In the genomic region with DNA sequence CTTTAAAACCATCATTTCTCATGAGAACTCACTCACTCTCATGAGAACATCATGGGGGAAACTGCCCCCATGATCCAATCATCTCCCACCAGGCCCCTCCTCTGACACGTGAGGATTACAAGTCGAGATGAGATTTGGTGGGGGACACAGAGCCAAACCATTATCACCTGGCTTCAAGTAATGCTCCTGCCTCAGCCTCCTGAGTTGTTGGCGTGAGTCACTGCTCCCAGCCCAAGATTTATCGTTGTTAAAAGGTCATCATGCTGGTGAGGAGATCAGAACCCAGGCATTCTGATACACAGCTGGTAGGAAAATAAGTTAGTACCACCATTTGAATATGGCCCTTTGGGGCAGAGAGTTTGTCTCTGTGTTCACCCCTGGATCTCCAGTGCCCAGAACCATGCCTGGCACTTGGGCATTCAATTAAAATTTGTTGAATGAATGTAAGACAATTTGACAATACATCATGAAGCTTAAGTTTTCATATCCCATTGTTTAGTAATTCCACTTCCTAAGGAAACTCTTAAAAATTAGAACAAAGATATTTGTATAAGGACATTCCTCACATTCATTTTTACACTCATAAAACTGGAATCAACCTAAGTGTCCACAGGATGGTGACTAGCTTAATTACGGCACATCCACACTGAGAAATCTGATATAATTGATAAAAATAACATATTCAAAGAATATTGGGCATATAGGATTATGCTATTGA, we compare ENCODE assay signal across 18 cellular contexts. TPM values are rescaled to one million over a fixed set of nuclear protein-coding genes. Genes with fewer than 3 reads are reported as not detected.
"Had no signal": no experiment of that assay in that cellular context is flagged by ENCODE, and none has a peak within 500 bp of the region (broad histone marks: within the 10 kb centered on the region; RNA-seq: fewer than 3 reads in every experiment).

No MANE protein-coding gene starts in this region.

- H3K9me3 ChIP-seq: stomach, testis, upper lobe of left lung had no signal

- H3K36me3 ChIP-seq: stomach, upper lobe of left lung, WERI-Rb-1 had no signal

- H3K4me3 ChIP-seq: stomach, testis, upper lobe of left lung had no signal

- DNase-seq: activated CD4-positive, alpha-beta T cell treated with anti-CD3 and anti-CD28 coated beads for 1 hour; activated naive CD8-positive, alpha-beta T cell treated with anti-CD3 and anti-CD28 coated beads for 36 hours; activated T-cell treated with anti-CD3 and anti-CD28 coated beads for 4 hours; anterior cingulate cortex; cerebellar nuclear complex; cortex of kidney; effector CD4-positive, alpha-beta T cell; hippocampal formation; left colon; midbrain; stimulated activated CD4-positive, alpha-beta T cell treated with anti-CD3 and anti-CD28 coated beads, Interleukin-4, amount 100 ng/mL, for 24 hours; stomach; testis; upper lobe of left lung; WERI-Rb-1 had no signal

- H3K27ac ChIP-seq: WERI-Rb-1 had no signal

- ATAC-seq: left colon; stimulated activated effector memory CD8-positive, alpha-beta T cell treated with anti-CD3 and anti-CD28 coated beads, Interleukin-12 subunit alpha, Interleukin-12 subunit beta, amount 100 ng/mL, for 72 hours had no signal

- H3K27me3 ChIP-seq: testis, upper lobe of left lung had no signal

- FAIRE-seq: islet of Langerhans had no signal

RNA-seq across cellular contexts. Expression of gene COL15A1, which starts 58.0 kb away (rescaled TPM):
- total RNA-seq: lung microvascular endothelial cell had no signal
